In the genomic region with DNA sequence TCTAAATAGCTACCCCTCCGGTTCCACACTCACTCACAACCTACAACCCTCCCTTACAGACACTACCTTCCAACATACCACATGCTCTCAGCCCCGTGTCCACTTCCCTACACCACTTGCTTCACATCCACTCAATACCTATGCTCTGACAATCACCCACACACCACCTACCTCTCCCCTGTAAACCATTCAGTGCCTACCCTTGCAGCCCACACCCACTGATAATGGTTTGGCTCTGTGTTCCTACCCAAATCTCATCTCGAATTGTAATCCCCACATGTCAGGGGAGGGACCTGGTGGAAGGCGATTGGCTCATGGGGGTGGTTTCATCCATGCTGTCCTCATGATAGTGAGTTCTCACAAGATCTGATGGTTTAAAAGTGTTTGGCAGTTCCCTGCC, we compare ENCODE assay signal across 18 cellular contexts. TPM values are rescaled to one million over a fixed set of nuclear protein-coding genes. Genes with fewer than 3 reads are reported as not detected.
DNase-seq lines count a peak whose midpoint lies in the region; ATAC-seq and TF ChIP-seq lines count a peak whose summit lies in the region.
"Had no signal": no experiment of that assay in that cellular context is flagged by ENCODE, and none has a peak within 500 bp of the region (broad histone marks: within the 10 kb centered on the region; RNA-seq: fewer than 3 reads in every experiment).

No MANE protein-coding gene starts in this region.

- H4K8ac ChIP-seq in mesenchymal stem cell (ENCODE audit: low read length) = peak overlapping the region; percentile 27

- WGBS in mesenchymal stem cell = 65% methylated on average over 4 of the region's 4 CpGs

- H3K27ac ChIP-seq in mesenchymal stem cell (ENCODE audit: low read length, poor library complexity, severe bottlenecking) (no peak overlapping the region), right atrium auricular region (no peak overlapping the region)
- H3K27ac ChIP-seq: 22Rv1 had no signal

- peak overlapping the region in 1 of 2 experiments; percentile 37 for H2BK12ac ChIP-seq in mesenchymal stem cell (ENCODE audit: low read length in 2 of 2)

- H3K18ac ChIP-seq in mesenchymal stem cell (ENCODE audit: low read depth in 1 of 2, low read length in 2 of 2) = no peak overlapping the region

- H3K27ac Mint-ChIP-seq in activated T-helper 17 cell treated with anti-CD3 and anti-CD28 coated beads, Interleukin-2, amount 50 U/mL, for 72 hours = peak overlapping the region; percentile 0
- H3K27ac Mint-ChIP-seq: CD14-positive monocyte; CD8-positive, alpha-beta memory T cell; H9 had no signal

- H3K4me1 ChIP-seq in mesenchymal stem cell (ENCODE audit: control insufficient read depth, insufficient read depth, low read depth, low read length) (no peaks in the 10 kb centered on the region), right atrium auricular region (peaks cover 0 to under 1% of the 10 kb centered on the region in 2 donors)
- H3K4me1 ChIP-seq: Caco-2 had no signal

- no peaks in the 10 kb centered on the region for H3K9me3 ChIP-seq in mesenchymal stem cell (ENCODE audit: control insufficient read depth, low read length)
- H3K9me3 ChIP-seq in right atrium auricular region = no peaks in the 10 kb centered on the region
- H3K9me3 ChIP-seq: Caco-2 had no signal

- H3K79me1 ChIP-seq in mesenchymal stem cell (replicated peaks; ENCODE audit: low read length, poor library complexity, severe bottlenecking) = no peaks in the 10 kb centered on the region

- no peaks in the 10 kb centered on the region for H3K36me3 Mint-ChIP-seq in activated T-helper 17 cell treated with anti-CD3 and anti-CD28 coated beads, Interleukin-2, amount 50 U/mL, for 72 hours (ENCODE audit: low read depth)
- H3K36me3 Mint-ChIP-seq: CD14-positive monocyte; CD8-positive, alpha-beta memory T cell had no signal

- H3K4me3 ChIP-seq in mesenchymal stem cell (ENCODE audit: insufficient read depth in 1 of 2, low read depth in 1 of 2, low read length in 2 of 2) (no peak overlapping the region), right atrium auricular region (no peak overlapping the region)

- no peak overlapping the region for H2BK15ac ChIP-seq in mesenchymal stem cell (ENCODE audit: low read depth, poor library complexity, severe bottlenecking)

- no peak overlapping the region for H3K4me3 Mint-ChIP-seq in activated T-helper 17 cell treated with anti-CD3 and anti-CD28 coated beads, Interleukin-2, amount 50 U/mL, for 72 hours
- H3K4me3 Mint-ChIP-seq: CD14-positive monocyte; CD8-positive, alpha-beta memory T cell; H9 had no signal

- DNase-seq in NCI-H82 (lab: John Stamatoyannopoulos, UW) (peak; percentile 25), NCI-H82 treated with DMSO at 0.1 percent for 48 hours (lab: John Stamatoyannopoulos, UW; ENCODE audit: unreplicated experiment) (no peak), mesenchymal stem cell (no peak), SW 1271 (lab: John Stamatoyannopoulos, UW) (no peak), NOMO-1 treated with DMSO at 0.1 percent for 48 hours (lab: John Stamatoyannopoulos, UW; ENCODE audit: unreplicated experiment) (no peak), right atrium auricular region (ENCODE audit: low spot score) (no peak)
- DNase-seq: Caco-2; CD8-positive, alpha-beta memory T cell; DND-41; GDM1; GOT3; H9 had no signal

- no peak overlapping the region for H3K9ac ChIP-seq in mesenchymal stem cell (ENCODE audit: low read length)

- H4K91ac ChIP-seq in mesenchymal stem cell (ENCODE audit: low read length) = no peak overlapping the region

- no peak overlapping the region for H2AK5ac ChIP-seq in mesenchymal stem cell (ENCODE audit: low read length, severe bottlenecking)

- H2BK120ac ChIP-seq in mesenchymal stem cell (ENCODE audit: low read depth, low read length) = no peak overlapping the region

- H3K36me3 ChIP-seq in mesenchymal stem cell (ENCODE audit: control insufficient read depth in 1 of 2, insufficient read depth in 2 of 2, low read depth in 1 of 2, low read length in 2 of 2) = no peaks in the 10 kb centered on the region
- H3K36me3 ChIP-seq in right atrium auricular region = no peaks in the 10 kb centered on the region

- no peak overlapping the region for H3K4me2 ChIP-seq in mesenchymal stem cell (ENCODE audit: low read length, poor library complexity, severe bottlenecking)

- peak overlapping the region; percentile 42 for H2AFZ ChIP-seq in mesenchymal stem cell (ENCODE audit: low read depth, low read length)

- H3K4me1 Mint-ChIP-seq in activated T-helper 17 cell treated with anti-CD3 and anti-CD28 coated beads, Interleukin-2, amount 50 U/mL, for 72 hours = no peaks in the 10 kb centered on the region
- H3K4me1 Mint-ChIP-seq: H9 had no signal

- no peaks in the 10 kb centered on the region for H3K27me3 Mint-ChIP-seq in activated T-helper 17 cell treated with anti-CD3 and anti-CD28 coated beads, Interleukin-2, amount 50 U/mL, for 72 hours

- ATAC-seq in activated T-helper 17 cell treated with anti-CD3 and anti-CD28 coated beads, Interleukin-2, amount 50 U/mL, for 72 hours (replicated peaks) = no peak

- H3K9me3 Mint-ChIP-seq in activated T-helper 17 cell treated with anti-CD3 and anti-CD28 coated beads, Interleukin-2, amount 50 U/mL, for 72 hours = no peaks in the 10 kb centered on the region
- H3K9me3 Mint-ChIP-seq: CD8-positive, alpha-beta memory T cell; H9 had no signal

- no peak for TF ChIP-seq CTCF in right atrium auricular region (IDR thresholded peaks at IDR 0.05)

- peak overlapping the region in 1 of 2 experiments; percentile 26 for H3K14ac ChIP-seq in mesenchymal stem cell (ENCODE audit: low read length in 2 of 2)

- H3K23ac ChIP-seq in mesenchymal stem cell (ENCODE audit: low read length in 2 of 2) = no peak overlapping the region

- no peaks in the 10 kb centered on the region for H3K27me3 ChIP-seq in mesenchymal stem cell (ENCODE audit: control insufficient read depth in 1 of 2, insufficient read depth in 1 of 2, low read length in 2 of 2)
- H3K27me3 ChIP-seq in right atrium auricular region = no peaks in the 10 kb centered on the region

- peak overlapping the region in 1 of 2 experiments; percentile 35 for H3K4ac ChIP-seq in mesenchymal stem cell (ENCODE audit: low read depth in 1 of 2, low read length in 2 of 2)

- no peak overlapping the region for H2BK5ac ChIP-seq in mesenchymal stem cell (ENCODE audit: low read depth, low read length, poor library complexity, severe bottlenecking)

RNA-seq across cellular contexts. Expression of gene ZNF343, which starts 9.8 kb away (rescaled TPM):
- 10 to 100 TPM in 1 of 2 donors, 1 to 10 TPM in 1; 8.0 to 10.1 TPM for total RNA-seq in activated T-helper 17 cell treated with anti-CD3 and anti-CD28 coated beads, Interleukin-2, amount 50 U/mL, for 72 hours
- polyA plus RNA-seq in mesenchymal stem cell (2013, experiment 1 of 2) = 7.4 TPM
- 6.6 TPM for polyA plus RNA-seq in mesenchymal stem cell (2013, experiment 2 of 2)
- 1 to 10 TPM; 5.1 TPM for total RNA-seq in right atrium auricular region

RNA-seq across cellular contexts. Expression of gene TMC2, which starts 17.8 kb away (rescaled TPM):
- not detected for total RNA-seq in activated T-helper 17 cell treated with anti-CD3 and anti-CD28 coated beads, Interleukin-2, amount 50 U/mL, for 72 hours
- polyA plus RNA-seq in mesenchymal stem cell (2013, experiment 1 of 2) = not detected
- polyA plus RNA-seq in mesenchymal stem cell (2013, experiment 2 of 2) = not detected
- total RNA-seq in right atrium auricular region = not detected
- total RNA-seq: A673; Caco-2; CD8-positive, alpha-beta memory T cell; H9; HT1080 had no signal
- polyA plus RNA-seq: BJ; CD14-positive monocyte; CD8-positive, alpha-beta memory T cell had no signal

RNA-seq across cellular contexts. Expression of gene SNRPB, which starts 48.0 kb away (rescaled TPM):
- 100 to 1,000 TPM; 329 to 489 TPM for total RNA-seq in activated T-helper 17 cell treated with anti-CD3 and anti-CD28 coated beads, Interleukin-2, amount 50 U/mL, for 72 hours
- polyA plus RNA-seq in mesenchymal stem cell (2013, experiment 1 of 2) = 157 TPM
- polyA plus RNA-seq in mesenchymal stem cell (2013, experiment 2 of 2) = 167 TPM
- 100 to 1,000 TPM in 1 of 2 donors, 10 to 100 TPM in 1; 78.7 to 105 TPM for total RNA-seq in right atrium auricular region
